Comparison of ENCODE assay signal across 19 cellular contexts in the genomic region with DNA sequence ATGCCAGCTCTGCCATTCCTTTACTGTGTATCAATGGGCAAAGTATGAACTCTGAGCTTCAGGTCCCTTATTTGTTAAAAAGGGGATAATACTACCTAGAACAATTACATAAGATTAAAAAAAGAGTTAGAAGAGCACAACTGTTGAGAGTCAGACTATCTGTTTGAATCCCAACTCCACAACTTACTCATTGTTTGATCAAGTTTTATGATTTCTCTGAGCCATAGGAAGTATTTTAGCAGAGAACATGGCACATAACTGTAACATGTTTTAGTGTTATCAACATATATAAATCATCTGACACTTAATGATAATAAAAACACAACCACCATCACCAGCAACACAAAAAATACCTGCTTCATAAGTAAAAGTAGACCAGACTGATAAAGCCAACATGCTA.
DNase-seq lines count a peak whose midpoint lies in the region; ATAC-seq and TF ChIP-seq lines count a peak whose summit lies in the region.
"Had no signal": no experiment of that assay in that cellular context is flagged by ENCODE, and none has a peak within 500 bp of the region (broad histone marks: within the 10 kb centered on the region; RNA-seq: fewer than 3 reads in every experiment).

No MANE protein-coding gene starts in this region.

- H3K79me2 ChIP-seq in HCT116 (ENCODE audit: insufficient read depth, low read length): peaks cover 37% of the 10 kb centered on the region

- no peak for DNase-seq in HCT116 (ENCODE audit: low read depth, low spot score)
- DNase-seq in RWPE2 (ENCODE audit: low spot score): no peak
- DNase-seq in epithelial cell of proximal tubule (ENCODE audit: low read depth): no peak
- DNase-seq in neuronal stem cell (ENCODE audit: low spot score): no peak
- no peak for DNase-seq in A172 (ENCODE audit: low spot score)
- DNase-seq in lower lobe of right lung: no peak
- DNase-seq in kidney glomerular epithelial cell (lab: John Stamatoyannopoulos, UW): no peak
- DNase-seq: activated CD4-positive, alpha-beta T cell treated with anti-CD3 and anti-CD28 coated beads for 4 hours; activated naive CD4-positive, alpha-beta T cell treated with anti-CD3 and anti-CD28 coated beads, Interleukin-2, amount 50 U/mL, for 16 hours; activated T-cell treated with anti-CD3 and anti-CD28 coated beads for 4 hours; AML-193; Calu3; effector memory CD4-positive, alpha-beta T cell; GF-D8; NCI-H1105 treated with DMSO at 0.1 percent for 48 hours; NCI-H2171; stomach; T-helper 17 cell had no signal

- no peak for TF ChIP-seq RAD21 in HCT116 (IDR thresholded peaks at IDR 0.05; ENCODE audit: low read depth)

- no peaks in the 10 kb centered on the region for H3K9me3 ChIP-seq in HCT116 (ENCODE audit: control insufficient read depth in 1 of 2, insufficient read depth in 1 of 2, low read depth in 1 of 2, low read length in 2 of 2)
- no peaks in the 10 kb centered on the region for H3K9me3 ChIP-seq in RWPE2 (ENCODE audit: severe bottlenecking)
- peaks cover 3% of the 10 kb centered on the region in 2 donors for H3K9me3 ChIP-seq in neuronal stem cell (replicated peaks in 1 of 2; ENCODE audit: control insufficient read depth in 2 of 2, insufficient read depth in 1 of 2, low read depth in 1 of 2, low read length in 2 of 2)
- H3K9me3 ChIP-seq in lower lobe of right lung: no peaks in the 10 kb centered on the region
- H3K9me3 ChIP-seq: breast epithelium, stomach had no signal

- H2AFZ ChIP-seq in HCT116 (ENCODE audit: low read depth, low read length, poor library complexity, severe bottlenecking): peak overlapping the region; percentile 18
- peak overlapping the region; percentile 77 for H2AFZ ChIP-seq in neuronal stem cell (ENCODE audit: low read length)

- no peaks in the 10 kb centered on the region for H3K9me2 ChIP-seq in HCT116 (ENCODE audit: insufficient read depth)

- H3K14ac ChIP-seq in neuronal stem cell (ENCODE audit: low read length): no peak overlapping the region

- no peak overlapping the region for H3K23ac ChIP-seq in neuronal stem cell (ENCODE audit: low read depth, low read length, poor library complexity)

- no TSS peak for BruUV-seq in HCT116 (replicated peaks; lab: Mats Ljungman, UMichigan)

- H3K18ac ChIP-seq in neuronal stem cell (ENCODE audit: low read length): no peak overlapping the region

- peak overlapping the region; percentile 53 to 56 for H3K4me3 ChIP-seq in HCT116 (replicated peaks in 1 of 2; ENCODE audit: low read depth in 1 of 2, low read length in 2 of 2)
- H3K4me3 ChIP-seq in RWPE2 (ENCODE audit: severe bottlenecking): peak overlapping the region; percentile 31
- H3K4me3 ChIP-seq in epithelial cell of proximal tubule (ENCODE audit: low read depth, low read length): peak overlapping the region; percentile 20
- H3K4me3 ChIP-seq in neuronal stem cell (ENCODE audit: low read length in 2 of 2): peak overlapping the region in 1 of 2 donors; percentile 50
- H3K4me3 ChIP-seq in lower lobe of right lung: no peak overlapping the region

- ATAC-seq in HCT116 (no peak), RWPE2 (ENCODE audit: low read depth) (peak; percentile 17; the same call in 1 of the 3 replicates), lower lobe of right lung (no peak)
- ATAC-seq: T-helper 17 cell had no signal

- H4K20me1 ChIP-seq in HCT116 (ENCODE audit: insufficient read depth): no peaks in the 10 kb centered on the region

- intact Hi-C loops in HCT116 (cut with micrococcal nuclease) (no loop called here), lower lobe of right lung (cut with DNase I) (no loop called here)

- no peak overlapping the region for H2BK5ac ChIP-seq in neuronal stem cell (ENCODE audit: low read length)

- no peak overlapping the region for H2BK12ac ChIP-seq in neuronal stem cell (ENCODE audit: low read length)

- CTCF ChIA-PET in HCT116 (lab: Charles Lee): no interaction called here

- POLR2A ChIA-PET in HCT116 (lab: Charles Lee): no interaction called here

- H3K4me2 ChIP-seq in HCT116 (ENCODE audit: low read length) (peak overlapping the region; percentile 80), neuronal stem cell (ENCODE audit: insufficient read depth, low read length, poor library complexity, severe bottlenecking) (no peak overlapping the region)

- H2BK120ac ChIP-seq in neuronal stem cell (ENCODE audit: low read depth, low read length): no peak overlapping the region

- no peaks in the 10 kb centered on the region for H3K36me3 ChIP-seq in HCT116 (ENCODE audit: control insufficient read depth in 1 of 2, insufficient read depth in 2 of 2, low read length in 2 of 2)
- H3K36me3 ChIP-seq in RWPE2 (ENCODE audit: low read depth): no peaks in the 10 kb centered on the region
- no peaks in the 10 kb centered on the region for H3K36me3 ChIP-seq in neuronal stem cell (replicated peaks in 1 of 2; ENCODE audit: control insufficient read depth in 2 of 2, insufficient read depth in 2 of 2, low read length in 2 of 2)
- no peaks in the 10 kb centered on the region for H3K36me3 ChIP-seq in lower lobe of right lung
- H3K36me3 ChIP-seq: breast epithelium, stomach had no signal

- no peak overlapping the region for H4K91ac ChIP-seq in neuronal stem cell (ENCODE audit: low read depth, low read length, poor library complexity)

- peak overlapping the region; percentile 76 for H3K27ac ChIP-seq in HCT116 (ENCODE audit: low read depth, low read length)
- peak overlapping the region; percentile 88 for H3K27ac ChIP-seq in RWPE2 (ENCODE audit: poor library complexity, severe bottlenecking)
- H3K27ac ChIP-seq in neuronal stem cell (replicated peaks; ENCODE audit: low read length): no peak overlapping the region
- no peak overlapping the region for H3K27ac ChIP-seq in lower lobe of right lung
- H3K27ac ChIP-seq: breast epithelium, stomach had no signal

- H3K4ac ChIP-seq in neuronal stem cell (ENCODE audit: low read length): no peak overlapping the region

- H2BK15ac ChIP-seq in neuronal stem cell (ENCODE audit: low read length): no peak overlapping the region

- no peak for TF ChIP-seq POLR2A in HCT116 (IDR thresholded peaks at IDR 0.05; ENCODE audit: borderline replicate concordance, extremely low read depth, insufficient read depth, insufficient read length)

- RAD21 ChIA-PET in HCT116 (lab: Charles Lee; ENCODE audit: low non-redundant PET in 1 of 2, low total read pairs in 2 of 2, uncharacterized antibody in 2 of 2, unreplicated experiment in 2 of 2): no interaction called here

- H3K4me1 ChIP-seq in HCT116 (ENCODE audit: control insufficient read depth in 1 of 2, insufficient read depth in 2 of 2, low read length in 2 of 2) (peaks cover 0 to 9% of the 10 kb centered on the region in 2 experiments; a peak in 2 of 4 replicates), RWPE2 (ENCODE audit: insufficient read depth, poor library complexity, severe bottlenecking) (peaks cover 8% of the 10 kb centered on the region), neuronal stem cell (ENCODE audit: control insufficient read depth in 2 of 2, insufficient read depth in 1 of 2, low read depth in 1 of 2, low read length in 2 of 2) (no peaks in the 10 kb centered on the region), lower lobe of right lung (no peaks in the 10 kb centered on the region)
- H3K4me1 ChIP-seq: breast epithelium, stomach had no signal

- no peak overlapping the region for H4K8ac ChIP-seq in neuronal stem cell (ENCODE audit: low read depth, low read length)

- H3K9ac ChIP-seq in HCT116 (ENCODE audit: low read length) (peak overlapping the region; percentile 53), neuronal stem cell (ENCODE audit: low read depth, low read length, poor library complexity) (no peak overlapping the region)

- H3K27me3 ChIP-seq in HCT116 (ENCODE audit: insufficient read depth, low read length): no peaks in the 10 kb centered on the region
- H3K27me3 ChIP-seq in RWPE2 (ENCODE audit: insufficient read depth, poor library complexity, severe bottlenecking): no peaks in the 10 kb centered on the region
- no peaks in the 10 kb centered on the region for H3K27me3 ChIP-seq in neuronal stem cell (ENCODE audit: control insufficient read depth in 3 of 3, insufficient read depth in 3 of 3, low read depth in 1 of 3, low read length in 3 of 3)
- H3K27me3 ChIP-seq in lower lobe of right lung (ENCODE audit: low read depth): no peaks in the 10 kb centered on the region
- H3K27me3 ChIP-seq: breast epithelium, stomach had no signal

- no peak overlapping the region for H2AK5ac ChIP-seq in neuronal stem cell (ENCODE audit: low read depth, low read length)

- H3K79me1 ChIP-seq in neuronal stem cell (ENCODE audit: low read depth, low read length): no peaks in the 10 kb centered on the region

- no peak for TF ChIP-seq CTCF in HCT116 (IDR thresholded peaks at IDR 0.05 in 2 of 3, conservative IDR thresholded peaks at IDR 0.05 in 1 of 3; ENCODE audit: borderline replicate concordance in 1 of 3, insufficient read depth in 1 of 3, low read depth in 2 of 3, low read length in 2 of 3)
- no peak for TF ChIP-seq CTCF in RWPE2 (IDR thresholded peaks at IDR 0.05; ENCODE audit: poor library complexity, severe bottlenecking)
- TF ChIP-seq CTCF in epithelial cell of proximal tubule (conservative IDR thresholded peaks at IDR 0.05; ENCODE audit: low read depth, low read length): no peak
- TF ChIP-seq CTCF in lower lobe of right lung (IDR thresholded peaks at IDR 0.05): no peak

TF ChIP-seq in HCT116, 20 proteins besides CTCF, POLR2A, EP300 and RAD21:
- TF ChIP-seq JUND (IDR thresholded peaks at IDR 0.05) (no peak), CBX3 (IDR thresholded peaks at IDR 0.05; ENCODE audit: low read depth) (no peak), SRF (IDR thresholded peaks at IDR 0.05; ENCODE audit: low read depth) (no peak), FOSL1 (IDR thresholded peaks at IDR 0.05; ENCODE audit: low read depth) (no peak), TCF7L2 (IDR thresholded peaks at IDR 0.05; ENCODE audit: borderline replicate concordance, extremely low read depth, insufficient read depth, insufficient read length) (no peak), ELF1 (IDR thresholded peaks at IDR 0.05; ENCODE audit: borderline replicate concordance, low read depth) (no peak), SP1 (IDR thresholded peaks at IDR 0.05; ENCODE audit: low read depth) (no peak), ZNF274 (IDR thresholded peaks at IDR 0.05; ENCODE audit: low read depth, low read length) (no peak)

Comparison
In these comparisons a context has a peak if more than half of its experiments do, and no peak if none do; other contexts are left out.
1. H3K27ac ChIP-seq: peak in HCT116 (single experiment) and RWPE2 (single experiment); none in neuronal stem cell (single experiment) and lower lobe of right lung (single experiment).